10 cellular contexts compared by ENCODE assay signal in the genomic region with DNA sequence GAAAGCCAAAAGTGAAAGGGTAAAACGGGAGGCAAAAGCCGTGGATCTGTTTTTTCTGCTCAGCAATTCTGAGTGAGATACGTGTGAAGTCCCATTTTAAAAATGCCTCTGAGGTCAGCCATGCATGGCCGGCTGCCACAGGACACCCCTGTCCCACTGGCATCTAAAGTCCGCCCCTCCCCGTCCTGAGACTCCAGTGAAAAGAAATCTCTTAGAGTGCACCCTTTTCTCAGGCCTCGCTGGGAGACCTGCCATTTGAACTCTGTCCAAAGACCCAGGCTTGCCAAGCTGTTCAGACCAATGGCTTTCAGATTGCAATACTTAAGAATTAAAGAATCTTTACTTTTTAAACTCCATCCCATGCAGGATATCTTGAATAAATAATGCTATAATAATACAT.
DNase-seq lines count a peak whose midpoint lies in the region; ATAC-seq, FAIRE-seq and TF ChIP-seq lines count a peak whose summit lies in the region.
"Had no signal": no experiment of that assay in that cellular context is flagged by ENCODE, and none has a peak within 500 bp of the region (broad histone marks: within the 10 kb centered on the region; RNA-seq: fewer than 3 reads in every experiment).

No MANE protein-coding gene starts in this region.

- peak overlapping the region; percentile 41 to 48 for H3K9ac ChIP-seq in stomach smooth muscle (ENCODE audit: low read length in 2 of 2)
- no peak overlapping the region for H3K9ac ChIP-seq in SK-N-SH

- no peak for TF ChIP-seq RAD21 in SK-N-SH (IDR thresholded peaks at IDR 0.05; ENCODE audit: low read length)

- no peaks in the 10 kb centered on the region for H4K20me1 ChIP-seq in GM23338 (replicated peaks; ENCODE audit: insufficient read depth)
- no peaks in the 10 kb centered on the region for H4K20me1 ChIP-seq in SK-N-SH (ENCODE audit: insufficient read depth)

- no peak overlapping the region for H3K27ac ChIP-seq in GM23338 (ENCODE audit: low read depth)
- no peak overlapping the region for H3K27ac ChIP-seq in lower lobe of right lung
- H3K27ac ChIP-seq in stomach smooth muscle (ENCODE audit: low read length): peak overlapping the region; percentile 65
- no peak overlapping the region for H3K27ac ChIP-seq in SK-N-SH (ENCODE audit: low read depth in 2 of 2, low read length in 1 of 2)

- CTCF ChIA-PET in SK-N-SH (lab: Yijun Ruan, JAX): no interaction called here

- no peak for TF ChIP-seq POLR2A in GM12892 (IDR thresholded peaks at IDR 0.05; ENCODE audit: low read depth, low read length)

- 0 out of 2 replicates have a peak, but pooled peaks cover 5% of the 10 kb centered on the region for H3K4me1 ChIP-seq in GM23338 (ENCODE audit: insufficient read depth)
- H3K4me1 ChIP-seq in lower lobe of right lung: peaks cover 7% of the 10 kb centered on the region
- H3K4me1 ChIP-seq in stomach smooth muscle (ENCODE audit: control insufficient read depth, insufficient read depth, low read length): peaks cover 28% of the 10 kb centered on the region
- H3K4me1 ChIP-seq in SK-N-SH (ENCODE audit: control insufficient read depth in 1 of 2, insufficient read depth in 2 of 2, low read depth in 1 of 2, low read length in 1 of 2): peaks cover 4 to 6% of the 10 kb centered on the region in 2 experiments; a peak in 3 of 4 replicates

- no peaks in the 10 kb centered on the region for H3K9me3 ChIP-seq in lower lobe of right lung
- no peaks in the 10 kb centered on the region for H3K9me3 ChIP-seq in stomach smooth muscle (ENCODE audit: control insufficient read depth in 2 of 2, low read length in 2 of 2)
- H3K9me3 ChIP-seq in SK-N-SH: no peaks in the 10 kb centered on the region

- WGBS in SK-N-SH (ENCODE audit: low lambda C conversion rate): 31% methylated on average over 7 of the region's 7 CpGs

- no peak overlapping the region for H3K27ac Mint-ChIP-seq in GM23338
- H3K27ac Mint-ChIP-seq: activated naive CD8-positive, alpha-beta T cell treated with anti-CD3 and anti-CD28 coated beads, Interleukin-2, amount 10 ng/mL, durations not matched to agents 7 days and 5 days; naive B cell had no signal

- peaks cover 7% of the 10 kb centered on the region; the same call in 1 of the 3 replicates for H3K9me3 Mint-ChIP-seq in GM23338

- no peak for DNase-seq in GM23338 (ENCODE audit: low spot score)
- peak; percentile 36 for DNase-seq in cerebellar cortex (ENCODE audit: low spot score)
- peak; percentile 48 for DNase-seq in lower lobe of right lung
- DNase-seq in GM12892 (ENCODE audit: insufficient read length): no peak
- DNase-seq in SK-N-SH: no peak
- no peak for DNase-seq in NCI-H2081 (lab: John Stamatoyannopoulos, UW)
- DNase-seq: activated naive CD8-positive, alpha-beta T cell treated with anti-CD3 and anti-CD28 coated beads, Interleukin-2, amount 10 ng/mL, durations not matched to agents 7 days and 5 days; naive B cell had no signal

- peak overlapping the region; percentile 48; the same call in 1 of the 2 replicates for H2AFZ ChIP-seq in GM23338
- H2AFZ ChIP-seq in SK-N-SH (ENCODE audit: low read depth): no peak overlapping the region

- H3K27me3 ChIP-seq in GM23338 (ENCODE audit: insufficient read depth) (no peaks in the 10 kb centered on the region), lower lobe of right lung (ENCODE audit: low read depth) (no peaks in the 10 kb centered on the region), stomach smooth muscle (ENCODE audit: control insufficient read depth in 1 of 2, insufficient read depth in 2 of 2, low read length in 2 of 2) (no peaks in the 10 kb centered on the region), SK-N-SH (ENCODE audit: insufficient read depth) (no peaks in the 10 kb centered on the region)

- intact Hi-C loops in lower lobe of right lung (cut with DNase I): no loop called here

- no peak for TF ChIP-seq EP300 in SK-N-SH (IDR thresholded peaks at IDR 0.05; ENCODE audit: borderline replicate concordance in 1 of 2, low read depth in 1 of 2, low read length in 1 of 2)

- H3K79me2 ChIP-seq in GM23338 (replicated peaks; ENCODE audit: insufficient read depth) (no peaks in the 10 kb centered on the region), SK-N-SH (ENCODE audit: insufficient read depth) (no peaks in the 10 kb centered on the region)

- H3K4me2 ChIP-seq in GM23338: no peak overlapping the region
- no peak overlapping the region for H3K4me2 ChIP-seq in SK-N-SH

- no peak for TF ChIP-seq CTCF in GM23338 (conservative IDR thresholded peaks at IDR 0.05; ENCODE audit: low read depth in 2 of 2)
- no peak for TF ChIP-seq CTCF in lower lobe of right lung (IDR thresholded peaks at IDR 0.05)
- TF ChIP-seq CTCF in SK-N-SH (IDR thresholded peaks at IDR 0.05): no peak

- FAIRE-seq in GM12892 (lab: Jason Lieb, UNC): no peak

- no peak overlapping the region for H3K4me3 Mint-ChIP-seq in GM23338
- H3K4me3 Mint-ChIP-seq: activated naive CD8-positive, alpha-beta T cell treated with anti-CD3 and anti-CD28 coated beads, Interleukin-2, amount 10 ng/mL, durations not matched to agents 7 days and 5 days; naive B cell had no signal

- peaks cover 2% of the 10 kb centered on the region for H3K27me3 Mint-ChIP-seq in GM23338 (ENCODE audit: insufficient read depth, low read depth, poor library complexity)
- H3K27me3 Mint-ChIP-seq: naive B cell had no signal

- H3K9me2 ChIP-seq in GM23338 (ENCODE audit: insufficient read depth): peaks cover 15% of the 10 kb centered on the region
- no peaks in the 10 kb centered on the region for H3K9me2 ChIP-seq in SK-N-SH

- H3K4me3 ChIP-seq in GM23338 (no peak overlapping the region), lower lobe of right lung (no peak overlapping the region), stomach smooth muscle (ENCODE audit: low read length in 2 of 2) (peak overlapping the region; percentile 68 to 69), SK-N-SH (ENCODE audit: low read depth in 2 of 2, low read length in 1 of 2) (no peak overlapping the region)

- peaks cover 5% of the 10 kb centered on the region; the same call in 2 of the 3 replicates for H3K36me3 Mint-ChIP-seq in GM23338 (ENCODE audit: low read depth)
- H3K36me3 Mint-ChIP-seq: activated naive CD8-positive, alpha-beta T cell treated with anti-CD3 and anti-CD28 coated beads, Interleukin-2, amount 10 ng/mL, durations not matched to agents 7 days and 5 days; naive B cell had no signal

- H3K36me3 ChIP-seq in GM23338 (ENCODE audit: insufficient read depth) (no peaks in the 10 kb centered on the region), lower lobe of right lung (no peaks in the 10 kb centered on the region), stomach smooth muscle (ENCODE audit: control insufficient read depth in 2 of 2, insufficient read depth in 2 of 2, low read length in 2 of 2) (no peaks in the 10 kb centered on the region), SK-N-SH (replicated peaks in 1 of 2; ENCODE audit: control insufficient read depth in 1 of 2, insufficient read depth in 2 of 2, low read length in 1 of 2) (no peaks in the 10 kb centered on the region)

- H3K4me1 Mint-ChIP-seq in GM23338: peaks cover 7% of the 10 kb centered on the region; the same call in 1 of the 3 replicates
- H3K4me1 Mint-ChIP-seq: naive B cell had no signal

- ATAC-seq in GM23338 (no peak), lower lobe of right lung (peak; percentile 42 to 56), HG02973 (IDR thresholded peaks at IDR 0.05; ENCODE audit: unreplicated experiment) (no peak)

- no peaks in the 10 kb centered on the region for H3F3A ChIP-seq in GM23338 (replicated peaks; ENCODE audit: low read depth)
- no peaks in the 10 kb centered on the region for H3F3A ChIP-seq in SK-N-SH (replicated peaks; ENCODE audit: insufficient read depth)

- POLR2A ChIA-PET in SK-N-SH (lab: Yijun Ruan, JAX): no interaction called here

TF ChIP-seq in SK-N-SH, 30 proteins besides CTCF, POLR2A, EP300 and RAD21:
- TF ChIP-seq RCOR1 (IDR thresholded peaks at IDR 0.05; ENCODE audit: low read length): no peak

Comparison
In these comparisons a context has a peak if more than half of its experiments do, and no peak if none do; other contexts are left out.
1. ATAC-seq: peak in lower lobe of right lung (2 of 2); none in GM23338 (single experiment) and HG02973 (single experiment).
2. DNase-seq: peak in cerebellar cortex (single experiment) and lower lobe of right lung (single experiment); none in GM23338 (single experiment), GM12892 (single experiment), SK-N-SH (single experiment) and NCI-H2081 (0 of 2).
3. H3K4me3 ChIP-seq: peak in stomach smooth muscle (2 of 2); none in GM23338 (single experiment), lower lobe of right lung (single experiment) and SK-N-SH (0 of 2).